9 cellular contexts compared by ENCODE assay signal in the genomic region with DNA sequence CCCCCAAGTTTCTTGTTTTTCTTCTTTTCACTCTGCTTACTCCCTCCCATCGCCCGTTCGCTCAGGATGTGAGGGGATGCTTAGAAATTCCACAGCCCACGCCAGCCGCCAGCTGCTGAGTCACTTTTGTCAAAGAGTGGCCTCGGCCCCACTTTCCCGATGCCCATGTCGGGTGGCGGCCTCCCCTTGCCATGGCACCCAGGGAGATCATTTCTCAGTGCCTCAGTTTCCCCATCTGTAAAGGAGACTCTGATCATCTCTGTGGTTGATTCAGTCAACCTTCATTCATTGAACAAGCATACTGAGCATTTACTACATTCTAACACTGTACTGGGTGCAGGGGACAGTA. TPM values are rescaled to one million over a fixed set of nuclear protein-coding genes. Genes with fewer than 3 reads are reported as not detected.
A peak's percentile ranks its signal among the peaks of the same experiment; 100 is the strongest.
DNase-seq lines count a peak whose midpoint lies in the region; ATAC-seq and TF ChIP-seq lines count a peak whose summit lies in the region.
"Had no signal": no experiment of that assay in that cellular context is flagged by ENCODE, and none has a peak within 500 bp of the region (broad histone marks: within the 10 kb centered on the region; RNA-seq: fewer than 3 reads in every experiment).

No MANE protein-coding gene starts in this region.

- no peak overlapping the region for H3K27ac ChIP-seq in RWPE2 (ENCODE audit: poor library complexity, severe bottlenecking)
- peak overlapping the region; percentile 86 for H3K27ac ChIP-seq in fibroblast of lung (ENCODE audit: insufficient read depth, low read length)

- H3K4me3 ChIP-seq in GM08714 (ENCODE audit: low read length), result peak overlapping the region; percentile 44; the same call in 1 of the 2 replicates
- H3K4me3 ChIP-seq in RWPE2 (ENCODE audit: severe bottlenecking), result peak overlapping the region; percentile 13
- peak overlapping the region; percentile 30 to 99 (median 82) for H3K4me3 ChIP-seq in fibroblast of lung (replicated peaks in 1 of 4; ENCODE audit: control extremely low read depth in 1 of 4, insufficient read depth in 1 of 4, low read depth in 3 of 4, low read length in 4 of 4)
- H3K4me3 ChIP-seq in skeletal muscle cell (ENCODE audit: low read depth, low read length), result peak overlapping the region; percentile 78
- H3K4me3 ChIP-seq: mucosa of descending colon had no signal

- no peaks in the 10 kb centered on the region for H3K36me3 Mint-ChIP-seq in progenitor cell of endocrine pancreas (ENCODE audit: insufficient read depth)

- H3K27me3 Mint-ChIP-seq in progenitor cell of endocrine pancreas, result peaks cover 36% of the 10 kb centered on the region

- TF ChIP-seq CTCF in RWPE2 (IDR thresholded peaks at IDR 0.05; ENCODE audit: poor library complexity, severe bottlenecking), result no peak
- TF ChIP-seq CTCF in fibroblast of lung (conservative IDR thresholded peaks at IDR 0.05 in 1 of 2, IDR thresholded peaks at IDR 0.05 in 1 of 2; ENCODE audit: low read depth in 1 of 2, low read length in 2 of 2), result no peak
- no peak for TF ChIP-seq CTCF in progenitor cell of endocrine pancreas (IDR thresholded peaks at IDR 0.05; ENCODE audit: unreplicated experiment)

- DNase-seq in RWPE2 (ENCODE audit: low spot score) (no peak), fibroblast of lung (ENCODE audit: low read depth in 2 of 2) (no peak), skeletal muscle cell (ENCODE audit: low read depth) (no peak), progenitor cell of endocrine pancreas (ENCODE audit: low spot score, unreplicated experiment) (no peak), cortex of kidney (lab: John Stamatoyannopoulos, UW) (no peak), inferior parietal cortex (ENCODE audit: extremely low spot score) (no peak)

- no peaks in the 10 kb centered on the region for H3K4me1 ChIP-seq in RWPE2 (ENCODE audit: insufficient read depth, poor library complexity, severe bottlenecking)
- peaks cover 38% of the 10 kb centered on the region for H3K4me1 ChIP-seq in fibroblast of lung (ENCODE audit: control insufficient read depth, extremely low read depth, insufficient read depth, low read length)

- peak overlapping the region; percentile 33 for H3K9ac ChIP-seq in fibroblast of lung (ENCODE audit: insufficient read depth, low read length)

- no peak overlapping the region for H2AFZ ChIP-seq in fibroblast of lung (ENCODE audit: low read length)

- H3K4me1 Mint-ChIP-seq in progenitor cell of endocrine pancreas (ENCODE audit: low read depth), result peaks cover 5% of the 10 kb centered on the region

- ATAC-seq in RWPE2 (ENCODE audit: low read depth) (no peak), GM18519 (IDR thresholded peaks at IDR 0.05; ENCODE audit: low FRiP score, unreplicated experiment) (no peak)

- no peaks in the 10 kb centered on the region for H3K27me3 ChIP-seq in RWPE2 (ENCODE audit: insufficient read depth, poor library complexity, severe bottlenecking)
- H3K27me3 ChIP-seq in fibroblast of lung (ENCODE audit: control insufficient read depth, insufficient read depth, low read length), result no peaks in the 10 kb centered on the region

- no peak overlapping the region for H3K27ac Mint-ChIP-seq in progenitor cell of endocrine pancreas

- H3K4me2 ChIP-seq in fibroblast of lung (ENCODE audit: extremely low read depth, insufficient read depth, low read length), result peak overlapping the region; percentile 92

- no peaks in the 10 kb centered on the region for H3K9me3 Mint-ChIP-seq in progenitor cell of endocrine pancreas (ENCODE audit: low read depth)

- no peaks in the 10 kb centered on the region for H3K36me3 ChIP-seq in RWPE2 (ENCODE audit: low read depth)
- H3K36me3 ChIP-seq in fibroblast of lung (ENCODE audit: control insufficient read depth, insufficient read depth, low read length), result peaks cover 6% of the 10 kb centered on the region

- no peak overlapping the region for H3K4me3 Mint-ChIP-seq in progenitor cell of endocrine pancreas (ENCODE audit: low read depth)

- H3K79me2 ChIP-seq in fibroblast of lung (ENCODE audit: control insufficient read depth, insufficient read depth, low read length), result peaks cover 45% of the 10 kb centered on the region

- no peaks in the 10 kb centered on the region for H4K20me1 ChIP-seq in fibroblast of lung (ENCODE audit: control insufficient read depth, extremely low read depth, insufficient read depth, low read length)

- H3K9me3 ChIP-seq in RWPE2 (ENCODE audit: severe bottlenecking) (no peaks in the 10 kb centered on the region), fibroblast of lung (ENCODE audit: control insufficient read depth, insufficient read depth, low read depth, low read length) (no peaks in the 10 kb centered on the region)
- H3K9me3 ChIP-seq: mucosa of descending colon had no signal

RNA-seq across cellular contexts. Expression of a gene that starts 0.4 kb away (rescaled TPM):
- 151 and 231 TPM in 2 replicates for total RNA-seq in fibroblast of lung
- 77.4 and 347 TPM in 2 replicates for polyA plus RNA-seq in fibroblast of lung
- polyA plus RNA-seq in fibroblast of lung (2012), result 109 and 618 TPM in 2 replicates
- polyA minus RNA-seq in fibroblast of lung (ENCODE audit: low replicate concordance), result 549 and 2,332 TPM in 2 replicates
- 1.2 and 2.3 TPM in 2 replicates for total RNA-seq in progenitor cell of endocrine pancreas

RNA-seq across cellular contexts. Expression of a gene that starts 10.6 kb away (rescaled TPM):
- total RNA-seq in fibroblast of lung, result under 0.01 and 0.33 TPM in 2 replicates
- 0.09 and 1.8 TPM in 2 replicates for polyA plus RNA-seq in fibroblast of lung
- 1.6 TPM in 1 of 2 replicates, not detected in the other for polyA plus RNA-seq in fibroblast of lung (2012)
- polyA minus RNA-seq in fibroblast of lung (ENCODE audit: low replicate concordance), result 1.5 TPM in 1 of 2 replicates, not detected in the other
- 0.31 and 0.43 TPM in 2 replicates for total RNA-seq in progenitor cell of endocrine pancreas

RNA-seq across cellular contexts. Expression of a gene that starts 33.9 kb away (rescaled TPM):
- total RNA-seq in fibroblast of lung, result not detected in 2 replicates
- 0.02 TPM in 1 of 2 replicates, not detected in the other for polyA plus RNA-seq in fibroblast of lung
- 0.03 TPM in 1 of 2 replicates, not detected in the other for polyA plus RNA-seq in fibroblast of lung (2012)
- not detected in 2 replicates for polyA minus RNA-seq in fibroblast of lung (ENCODE audit: low replicate concordance)
- not detected in 2 replicates for total RNA-seq in progenitor cell of endocrine pancreas

Comparison
In these comparisons a context has a peak if more than half of its experiments do, and no peak if none do; other contexts are left out.
1. H3K4me3 ChIP-seq: peak in every context shown above with its lines; median percentile 82 in fibroblast of lung; 78 in skeletal muscle cell; 44 in GM08714; 13 in RWPE2.
2. RNA of a gene that starts 0.4 kb away (total RNA-seq): 151 to 231 TPM in fibroblast of lung; 1.2 to 2.3 TPM in progenitor cell of endocrine pancreas; every median in the first group is over 10 times any median in the second.